In genomic region chr4:138887341-138887740, GRCh38 we compare ENCODE assay signal across 11 cellular contexts.
"Had no signal": no experiment of that assay in that cellular context is flagged by ENCODE, and none has a peak within 500 bp of the region (broad histone marks: within the 10 kb centered on the region; RNA-seq: fewer than 3 reads in every experiment).

No MANE protein-coding gene starts in this region.

- FAIRE-seq: H1, H54, HepG2, HTR-8/SVneo had no signal

- H3K4me3 Mint-ChIP-seq: GM23338, H9, HFFc6 had no signal

- H3K27ac Mint-ChIP-seq: GM23338, H9, HFFc6, IgD-negative memory B cell had no signal

- H3K4me1 Mint-ChIP-seq: IgD-negative memory B cell had no signal

- H3K4me2 ChIP-seq: GM23338, KMS-11 had no signal

- ATAC-seq: GM23338, HepG2 had no signal

- H3K27ac ChIP-seq: KMS-11 had no signal

- H2AFZ ChIP-seq: GM23338 had no signal

- H3K4me3 ChIP-seq: GM23338 had no signal

- DNase-seq: H9, HCEC 1CT, HFFc6, KBM-7 had no signal

- H3K9ac ChIP-seq: KMS-11 had no signal
